In the genomic region with DNA sequence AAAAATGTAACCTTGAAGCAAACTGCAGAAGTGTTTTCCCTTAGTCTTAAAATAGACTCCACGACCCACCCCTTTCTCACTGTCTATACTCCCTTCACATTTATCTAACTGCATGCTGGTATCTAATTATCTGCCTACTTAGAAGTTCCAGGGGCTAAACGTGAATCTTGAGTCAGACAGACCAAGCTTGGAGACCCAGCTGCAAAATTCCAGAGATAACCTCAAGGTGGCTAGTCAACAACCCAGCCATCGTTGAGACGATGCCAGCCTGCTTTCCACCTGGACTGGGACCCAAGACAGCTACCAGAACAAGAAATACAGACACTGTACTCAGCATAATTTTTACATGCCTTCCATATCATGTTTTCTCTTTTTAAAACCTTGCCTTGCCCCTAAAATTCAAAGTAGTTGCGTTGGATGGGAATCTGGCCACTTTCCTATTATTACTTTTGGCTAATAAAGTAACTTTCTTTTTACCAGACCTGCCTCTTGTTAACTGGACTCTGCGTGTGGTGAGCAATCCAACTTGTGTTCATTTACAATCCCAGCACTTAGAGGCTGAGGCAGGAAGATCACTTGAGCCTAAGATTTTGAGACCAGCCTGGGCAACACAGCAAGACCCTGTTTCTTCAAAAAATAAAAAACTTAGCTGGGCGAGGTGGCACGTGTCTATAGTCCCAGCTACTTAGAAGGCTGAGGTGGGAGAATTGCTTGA, we compare ENCODE assay signal across 19 cellular contexts.
DNase-seq lines count a peak whose midpoint lies in the region; ATAC-seq and TF ChIP-seq lines count a peak whose summit lies in the region.
"Had no signal": no experiment of that assay in that cellular context is flagged by ENCODE, and none has a peak within 500 bp of the region (broad histone marks: within the 10 kb centered on the region; RNA-seq: fewer than 3 reads in every experiment).

No MANE protein-coding gene starts in this region.

- H3K27ac ChIP-seq in ascending aorta (peak overlapping the region; percentile 27 to 44), uterus (peak overlapping the region; percentile 51 to 54), WERI-Rb-1 (no peak overlapping the region)
- H3K27ac ChIP-seq: GM23248, SJSA1 had no signal

- H3K36me3 ChIP-seq in ascending aorta, result peaks cover 0 to 3% of the 10 kb centered on the region in 2 donors
- H3K36me3 ChIP-seq in uterus, result no peaks in the 10 kb centered on the region
- no peaks in the 10 kb centered on the region for H3K36me3 ChIP-seq in WERI-Rb-1
- H3K36me3 ChIP-seq: HAP-1, SJSA1 had no signal

- DNase-seq in NCI-H2227 (lab: John Stamatoyannopoulos, UW; ENCODE audit: unreplicated experiment) (peak; percentile 20), ascending aorta (ENCODE audit: low spot score in 2 of 2) (no peak), omental fat pad (ENCODE audit: low spot score) (no peak), uterus (no peak), WERI-Rb-1 (no peak), iPS-NIHi11 (ENCODE audit: low spot score) (no peak)
- DNase-seq: CD4-positive, CD25-positive, alpha-beta regulatory T cell; DMS 273 treated with DMSO at 0.1 percent for 48 hours; DMS79 treated with DMSO at 0.1 percent for 48 hours; GM23248; IMR-90; NCI-H1105; NCI-H2029 treated with DMSO at 0.1 percent for 48 hours; NCI-H524 treated with DMSO at 0.1 percent for 48 hours; NCI-H82 had no signal

- intact Hi-C loops in ascending aorta (cut with DNase I), result no loop called here
- intact Hi-C loops in uterus (cut with DNase I; ENCODE audit: low total_unique reads), result no loop called here

- peak; percentile 32 for ATAC-seq in omental fat pad (ENCODE audit: low FRiP score)
- no peak for ATAC-seq in HG02623 (IDR thresholded peaks at IDR 0.05; ENCODE audit: unreplicated experiment)
- ATAC-seq: GM12878 had no signal

- TF ChIP-seq POLR2A in uterus (IDR thresholded peaks at IDR 0.05), result no peak

- H3K4me3 ChIP-seq in ascending aorta, result no peak overlapping the region
- no peak overlapping the region for H3K4me3 ChIP-seq in uterus
- H3K4me3 ChIP-seq in WERI-Rb-1 (ENCODE audit: low read depth, low read length), result no peak overlapping the region
- H3K4me3 ChIP-seq: GM12878, GM23248, HAP-1, SJSA1 had no signal

- TF ChIP-seq CTCF in ascending aorta (IDR thresholded peaks at IDR 0.05), result no peak
- TF ChIP-seq CTCF in omental fat pad (IDR thresholded peaks at IDR 0.05), result no peak
- TF ChIP-seq CTCF in uterus (IDR thresholded peaks at IDR 0.05), result no peak
- no peak for TF ChIP-seq CTCF in WERI-Rb-1 (IDR thresholded peaks at IDR 0.05; ENCODE audit: low read depth, low read length)

- H3K9me3 ChIP-seq in ascending aorta, result no peaks in the 10 kb centered on the region
- no peaks in the 10 kb centered on the region for H3K9me3 ChIP-seq in uterus
- no peaks in the 10 kb centered on the region for H3K9me3 ChIP-seq in WERI-Rb-1 (ENCODE audit: severe bottlenecking)
- H3K9me3 ChIP-seq: HAP-1, SJSA1 had no signal

- H3K27me3 ChIP-seq in ascending aorta (no peaks in the 10 kb centered on the region), uterus (no peaks in the 10 kb centered on the region), WERI-Rb-1 (ENCODE audit: insufficient read depth, low read depth, severe bottlenecking) (no peaks in the 10 kb centered on the region)
- H3K27me3 ChIP-seq: SJSA1 had no signal

- H3K4me1 ChIP-seq in ascending aorta, result peaks cover 0 to 4% of the 10 kb centered on the region in 2 donors
- no peaks in the 10 kb centered on the region for H3K4me1 ChIP-seq in uterus
- H3K4me1 ChIP-seq: HAP-1 had no signal
